In genomic region chr22:37633082-37633692, GRCh38 we compare ENCODE assay signal across 8 cellular contexts. TPM values are rescaled to one million over a fixed set of nuclear protein-coding genes. Genes with fewer than 3 reads are reported as not detected.
DNase-seq lines count a peak whose midpoint lies in the region; ATAC-seq and TF ChIP-seq lines count a peak whose summit lies in the region.

No MANE protein-coding gene starts in this region.

- H3K4me3 ChIP-seq in heart right ventricle: peak overlapping the region in 5 of 10 donors; percentile 0 to 31 (median 27)
- no peak overlapping the region for H3K4me3 ChIP-seq in thymus (ENCODE audit: low read length)

- WGBS in heart right ventricle, 2 donors: 42 to 49% methylated on average over 13 of the region's 13 CpGs
- 20% methylated on average over 13 of the region's 13 CpGs for WGBS in thymus

- DNase-seq in heart right ventricle: no peak
- no peak for DNase-seq in left ventricle myocardium superior
- peak; percentile 47 for DNase-seq in activated CD4-positive, CD25-positive, alpha-beta regulatory T cell treated with anti-CD3 and anti-CD28 coated beads, Interleukin-2, amount 50 U/mL, for 72 hours
- DNase-seq in NCI-H345 treated with DMSO at 0.1 percent for 48 hours (lab: John Stamatoyannopoulos, UW; ENCODE audit: unreplicated experiment): no peak
- no peak for DNase-seq in LoVo (ENCODE audit: low spot score)

- H3K9me3 ChIP-seq in heart right ventricle (no peaks in the 10 kb centered on the region), thymus (ENCODE audit: control insufficient read depth) (no peaks in the 10 kb centered on the region)

- peak overlapping the region; percentile 16 to 96 (median 86) for H3K27ac ChIP-seq in heart right ventricle
- peak overlapping the region; percentile 83 for H3K27ac ChIP-seq in layer of hippocampus (ENCODE audit: low read depth, low read length)
- H3K27ac ChIP-seq in thymus (ENCODE audit: low read depth): peak overlapping the region; percentile 87

- H3K27me3 ChIP-seq in heart right ventricle (no peaks in the 10 kb centered on the region), layer of hippocampus (ENCODE audit: control insufficient read depth, insufficient read depth, low read length) (no peaks in the 10 kb centered on the region), thymus (ENCODE audit: control insufficient read depth, insufficient read depth) (no peaks in the 10 kb centered on the region)

- ATAC-seq in heart right ventricle (peak in 3 of 8 donors; percentile 0 to 1 (median 0)), left ventricle myocardium superior (no peak), HG03060 (IDR thresholded peaks at IDR 0.05; ENCODE audit: low read depth, unreplicated experiment) (peak; percentile 74)

- TF ChIP-seq CTCF in heart right ventricle (IDR thresholded peaks at IDR 0.05): no peak

- intact Hi-C loops in heart right ventricle (cut with DNase I): no loop called here
- intact Hi-C loops in left ventricle myocardium superior (cut with micrococcal nuclease): no loop called here

- H3K4me1 ChIP-seq in heart right ventricle: peaks cover 14 to 69% (median 38%) of the 10 kb centered on the region in 9 donors
- H3K4me1 ChIP-seq in thymus (ENCODE audit: control insufficient read depth, insufficient read depth, low read length): peaks cover 28% of the 10 kb centered on the region

- peaks cover 0 to 47% (median 7%) of the 10 kb centered on the region in 9 donors for H3K36me3 ChIP-seq in heart right ventricle
- H3K36me3 ChIP-seq in thymus (ENCODE audit: control insufficient read depth, insufficient read depth): peaks cover 31% of the 10 kb centered on the region

RNA-seq across cellular contexts. Expression of gene SH3BP1, which starts 6.3 kb away (rescaled TPM):
- total RNA-seq in heart right ventricle: 1 to 10 TPM in 8 of 10 donors, under 1 TPM in 2; 0.50 to 9.3 (median 2.7) TPM
- 1 to 10 TPM; 1.4 to 1.5 TPM for polyA plus RNA-seq in heart right ventricle
- 2.7 TPM for total RNA-seq in left ventricle myocardium superior
- polyA plus RNA-seq in thymus: 23.0 TPM

RNA-seq across cellular contexts. Expression of gene GGA1, which starts 24.6 kb away (rescaled TPM):
- total RNA-seq in heart right ventricle (10 to 100 TPM; 22.9 to 32.6 (median 25.4) TPM), left ventricle myocardium superior (28.5 TPM)
- polyA plus RNA-seq in heart right ventricle (10 to 100 TPM; 31.0 to 39.7 TPM), thymus (99.5 TPM)

RNA-seq across cellular contexts. Expression of gene PDXP, which starts 25.3 kb away (rescaled TPM):
- total RNA-seq in heart right ventricle (10 to 100 TPM; 16.6 to 29.9 (median 21.2) TPM), left ventricle myocardium superior (21.5 TPM)
- polyA plus RNA-seq in heart right ventricle (10 to 100 TPM in 1 of 2 donors, 1 to 10 TPM in 1; 5.3 to 26.9 TPM), thymus (8.9 TPM)

RNA-seq across cellular contexts. Expression of gene LGALS1, which starts 42.2 kb away (rescaled TPM):
- total RNA-seq in heart right ventricle (1,000 to 10,000 TPM in 2 of 10 donors, 100 to 1,000 TPM in 8; 651 to 1,550 (median 786) TPM), left ventricle myocardium superior (1,086 TPM)
- polyA plus RNA-seq in heart right ventricle (1,000 to 10,000 TPM; 1,777 to 4,200 TPM), thymus (554 TPM)

RNA-seq across cellular contexts. Expression of gene NOL12, which starts 53.0 kb away (rescaled TPM):
- 10 to 100 TPM; 10.8 to 16.8 (median 12.7) TPM for total RNA-seq in heart right ventricle
- 10 to 100 TPM; 19.6 to 35.3 TPM for polyA plus RNA-seq in heart right ventricle
- total RNA-seq in left ventricle myocardium superior: 12.0 TPM
- 26.6 TPM for polyA plus RNA-seq in thymus
